In the genomic region with DNA sequence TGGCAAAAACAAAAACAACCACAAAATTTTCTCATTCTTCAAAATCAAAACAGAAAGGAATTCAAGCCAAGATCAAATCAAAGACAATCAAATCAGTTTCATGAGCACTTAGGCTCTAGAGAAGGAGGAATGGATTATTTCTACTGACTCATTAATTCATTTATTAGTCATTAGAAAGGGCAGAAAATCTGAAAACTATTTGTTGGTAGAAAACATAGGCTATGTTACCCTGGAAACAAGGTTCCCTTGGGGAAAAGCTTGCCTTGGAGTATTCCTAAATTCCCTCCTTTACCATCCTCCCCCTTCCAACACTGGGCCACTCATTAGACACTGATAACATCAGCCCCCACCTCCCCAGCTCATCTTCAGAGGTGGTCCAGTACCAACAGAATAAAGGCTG, we compare ENCODE assay signal across 1 cellular context.
TF ChIP-seq lines count a peak whose summit lies in the region.

No MANE protein-coding gene starts in this region.

TF ChIP-seq in A549, 52 proteins besides CTCF, POLR2A, EP300 and RAD21:
- TF ChIP-seq TP53 (CRISPR knock-in tag; IDR thresholded peaks at IDR 0.05) (no peak), RCOR1 (IDR thresholded peaks at IDR 0.05; ENCODE audit: low read depth, low read length) (no peak), FOSL2 (IDR thresholded peaks at IDR 0.05) (no peak), FOSL2 (CRISPR knock-in tag; IDR thresholded peaks at IDR 0.05) (no peak), CHD4 (IDR thresholded peaks at IDR 0.05; ENCODE audit: borderline replicate concordance) (no peak), HOXA7 (CRISPR knock-in tag; IDR thresholded peaks at IDR 0.05) (no peak), PHF8 (IDR thresholded peaks at IDR 0.05; ENCODE audit: borderline replicate concordance, low read depth) (no peak), KDM1A (IDR thresholded peaks at IDR 0.05; ENCODE audit: low read depth) (no peak), JUN (IDR thresholded peaks at IDR 0.05) (no peak), POLR2AphosphoS2 (conservative IDR thresholded peaks at IDR 0.05; ENCODE audit: low read length) (no peak), RFX5 (IDR thresholded peaks at IDR 0.05) (no peak), CEBPB (IDR thresholded peaks at IDR 0.05) (no peak), PBX3 (IDR thresholded peaks at IDR 0.05) (no peak), FOSB (CRISPR knock-in tag; IDR thresholded peaks at IDR 0.05) (no peak), RARB (CRISPR knock-in tag; IDR thresholded peaks at IDR 0.05) (no peak), NR3C1 (IDR thresholded peaks at IDR 0.05) (no peak), ZFP36 (IDR thresholded peaks at IDR 0.05; ENCODE audit: borderline replicate concordance, partially characterized antibody) (no peak), GATA3 (IDR thresholded peaks at IDR 0.05; ENCODE audit: borderline replicate concordance) (no peak), SREBF2 (IDR thresholded peaks at IDR 0.05) (no peak)
- TF ChIP-seq, protein P1, sequence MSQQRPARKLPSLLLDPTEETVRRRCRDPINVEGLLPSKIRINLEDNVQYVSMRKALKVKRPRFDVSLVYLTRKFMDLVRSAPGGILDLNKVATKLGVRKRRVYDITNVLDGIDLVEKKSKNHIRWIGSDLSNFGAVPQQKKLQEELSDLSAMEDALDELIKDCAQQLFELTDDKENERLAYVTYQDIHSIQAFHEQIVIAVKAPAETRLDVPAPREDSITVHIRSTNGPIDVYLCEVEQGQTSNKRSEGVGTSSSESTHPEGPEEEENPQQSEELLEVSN (IDR thresholded peaks at IDR 0.05; ENCODE audit: borderline replicate concordance, low read depth), result no peak
- TF ChIP-seq, protein P2, sequence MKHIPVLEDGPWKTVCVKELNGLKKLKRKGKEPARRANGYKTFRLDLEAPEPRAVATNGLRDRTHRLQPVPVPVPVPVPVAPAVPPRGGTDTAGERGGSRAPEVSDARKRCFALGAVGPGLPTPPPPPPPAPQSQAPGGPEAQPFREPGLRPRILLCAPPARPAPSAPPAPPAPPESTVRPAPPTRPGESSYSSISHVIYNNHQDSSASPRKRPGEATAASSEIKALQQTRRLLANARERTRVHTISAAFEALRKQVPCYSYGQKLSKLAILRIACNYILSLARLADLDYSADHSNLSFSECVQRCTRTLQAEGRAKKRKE (CRISPR knock-in tag; IDR thresholded peaks at IDR 0.05; ENCODE audit: low read depth), result no peak
